ENCODE assay signal across 20 cellular contexts in genomic region chr10:100972115-100972903, GRCh38. TPM values are rescaled to one million over a fixed set of nuclear protein-coding genes. Genes with fewer than 3 reads are reported as not detected.
DNase-seq lines count a peak whose midpoint lies in the region; ATAC-seq and TF ChIP-seq lines count a peak whose summit lies in the region.
"Had no signal": no experiment of that assay in that cellular context is flagged by ENCODE, and none has a peak within 500 bp of the region (broad histone marks: within the 10 kb centered on the region; RNA-seq: fewer than 3 reads in every experiment).

No MANE protein-coding gene starts in this region.

- H3K27ac ChIP-seq in right atrium auricular region (no peak overlapping the region), SJCRH30 (no peak overlapping the region)
- H3K27ac ChIP-seq: BLaER1 treated with 17β-estradiol and CSF1 and Interleukin-3, amounts not matched to agents 10 nM and 100 nM had no signal

- ATAC-seq in left cardiac atrium (no peak), HG03460 (IDR thresholded peaks at IDR 0.05; ENCODE audit: unreplicated experiment) (no peak), HG03520 (IDR thresholded peaks at IDR 0.05; ENCODE audit: unreplicated experiment) (no peak)
- ATAC-seq: sciatic nerve, T-helper 17 cell had no signal

- H3K36me3 ChIP-seq in right atrium auricular region (no peaks in the 10 kb centered on the region), SJCRH30 (0 out of 2 replicates have a peak, but pooled peaks cover 2% of the 10 kb centered on the region)
- H3K36me3 ChIP-seq: HAP-1 had no signal

- DNase-seq in right atrium auricular region (ENCODE audit: low spot score) (peak; percentile 34), left cardiac atrium (no peak), mesenteric fat pad (ENCODE audit: low spot score) (peak; percentile 72), SJCRH30 (no peak)
- DNase-seq: activated CD4-positive, alpha-beta T cell treated with anti-CD3 and anti-CD28 coated beads, Interleukin-2, amount 10 ng/mL, durations not matched to agents 7 days and 5 days; activated naive CD4-positive, alpha-beta T cell treated with Interleukin-2 at 50 U/mL for 16 hours; activated T-cell treated with anti-CD3 and anti-CD28 coated beads, Interleukin-2, amount 50 U/mL, for 1 hour; central memory CD4-positive, alpha-beta T cell; erythroblast; foreskin melanocyte; hypothalamus; NCI-H1105; T-helper 17 cell had no signal

- H3K4me1 ChIP-seq in right atrium auricular region (peaks cover 0 to 15% of the 10 kb centered on the region in 2 donors), SJCRH30 (peaks cover 11% of the 10 kb centered on the region)

- H3K4me3 ChIP-seq in right atrium auricular region (no peak overlapping the region), SJCRH30 (no peak overlapping the region)
- H3K4me3 ChIP-seq: BLaER1 treated with 17β-estradiol and CSF1 and Interleukin-3, amounts not matched to agents 10 nM and 100 nM; HAP-1; lung had no signal

- TF ChIP-seq CTCF in right atrium auricular region (IDR thresholded peaks at IDR 0.05) = no peak

- H3K9me3 ChIP-seq in right atrium auricular region (no peaks in the 10 kb centered on the region), SJCRH30 (replicated peaks) (no peaks in the 10 kb centered on the region)
- H3K9me3 ChIP-seq: BLaER1 treated with 17β-estradiol and CSF1 and Interleukin-3, amounts not matched to agents 10 nM and 100 nM; HAP-1; Peyer's patch had no signal

- intact Hi-C loops in left cardiac atrium (cut with DNase I) = no loop called here

- H3K27me3 ChIP-seq in right atrium auricular region (no peaks in the 10 kb centered on the region), SJCRH30 (no peaks in the 10 kb centered on the region)
- H3K27me3 ChIP-seq: Peyer's patch had no signal

RNA-seq across cellular contexts. Expression of gene SEMA4G, which starts 3.0 kb away (rescaled TPM):
- total RNA-seq in right atrium auricular region (1 to 10 TPM; 3.4 to 4.0 TPM), left cardiac atrium (1 to 10 TPM; 2.4 to 2.7 TPM), mesenteric fat pad (1.4 TPM)
- total RNA-seq in SJCRH30 (2014; rRNA removed; shearing (Covaris generic)) = 2.5 and 3.0 TPM in 2 replicates

RNA-seq across cellular contexts. Expression of gene MRPL43, which starts 15.0 kb away (rescaled TPM):
- 10 to 100 TPM; 60.1 to 88.4 TPM for total RNA-seq in right atrium auricular region
- 10 to 100 TPM; 47.3 to 52.0 TPM for total RNA-seq in left cardiac atrium
- 61.7 TPM for total RNA-seq in mesenteric fat pad
- 92.1 and 101 TPM in 2 replicates for total RNA-seq in SJCRH30 (2014; rRNA removed; shearing (Covaris generic))

RNA-seq across cellular contexts. Expression of gene TWNK, which starts 15.0 kb away (rescaled TPM):
- total RNA-seq in right atrium auricular region (1 to 10 TPM; 5.5 to 7.1 TPM), left cardiac atrium (1 to 10 TPM; 4.8 to 6.5 TPM), mesenteric fat pad (7.5 TPM)
- 27.3 and 30.4 TPM in 2 replicates for total RNA-seq in SJCRH30 (2014; rRNA removed; shearing (Covaris generic))

RNA-seq across cellular contexts. Expression of gene LZTS2, which starts 27.3 kb away (rescaled TPM):
- total RNA-seq in right atrium auricular region (10 to 100 TPM; 40.0 to 71.0 TPM), left cardiac atrium (10 to 100 TPM; 43.9 to 47.7 TPM), mesenteric fat pad (102 TPM)
- 229 and 239 TPM in 2 replicates for total RNA-seq in SJCRH30 (2014; rRNA removed; shearing (Covaris generic))

RNA-seq across cellular contexts. Expression of gene PDZD7, which starts 58.6 kb away (rescaled TPM):
- total RNA-seq in right atrium auricular region (1 to 10 TPM in 1 of 2 donors, under 1 TPM in 1; 0.59 to 1.3 TPM), left cardiac atrium (under 1 TPM; 0.44 to 0.50 TPM), mesenteric fat pad (0.55 TPM)
- total RNA-seq in SJCRH30 (2014; rRNA removed; shearing (Covaris generic)) = 0.25 and 0.89 TPM in 2 replicates

Comparison
In these comparisons a context has a peak if more than half of its experiments do, and no peak if none do; other contexts are left out.
1. DNase-seq: peak in right atrium auricular region (single experiment) and mesenteric fat pad (single experiment); none in left cardiac atrium (single experiment) and SJCRH30 (0 of 2).